ENCODE assay signal across 10 cellular contexts in genomic region chr2:75729861-75730260, GRCh38. TPM values are rescaled to one million over a fixed set of nuclear protein-coding genes. Genes with fewer than 3 reads are reported as not detected.
DNase-seq lines count a peak whose midpoint lies in the region; ATAC-seq and TF ChIP-seq lines count a peak whose summit lies in the region.
"Had no signal": no experiment of that assay in that cellular context is flagged by ENCODE, and none has a peak within 500 bp of the region (broad histone marks: within the 10 kb centered on the region; RNA-seq: fewer than 3 reads in every experiment).

No MANE protein-coding gene starts in this region.

- H3K36me3 ChIP-seq in DND-41 (ENCODE audit: insufficient read depth, low read length) (no peaks in the 10 kb centered on the region), adipocyte (ENCODE audit: control insufficient read depth, insufficient read depth, low read length, severe bottlenecking) (no peaks in the 10 kb centered on the region), lower lobe of right lung (no peaks in the 10 kb centered on the region), prostate gland (no peaks in the 10 kb centered on the region)

- TF ChIP-seq POLR2A in prostate gland (IDR thresholded peaks at IDR 0.05), result no peak

- no peaks in the 10 kb centered on the region for H4K20me1 ChIP-seq in DND-41 (ENCODE audit: insufficient read depth, low read length)

- no peak for TF ChIP-seq EP300 in Ishikawa (IDR thresholded peaks at IDR 0.05; ENCODE audit: borderline replicate concordance)

- intact Hi-C loops in lower lobe of right lung (cut with DNase I) (no loop called here), prostate gland (cut with DNase I) (no loop called here)

- no peak overlapping the region for H2AFZ ChIP-seq in DND-41 (ENCODE audit: low read depth, low read length)

- H3K9me3 ChIP-seq in DND-41 (ENCODE audit: insufficient read depth, low read length, severe bottlenecking), result no peaks in the 10 kb centered on the region
- no peaks in the 10 kb centered on the region for H3K9me3 ChIP-seq in adipocyte (ENCODE audit: control insufficient read depth, low read length)
- no peaks in the 10 kb centered on the region for H3K9me3 ChIP-seq in lower lobe of right lung
- no peaks in the 10 kb centered on the region for H3K9me3 ChIP-seq in prostate gland

- WGBS in prostate gland, result 30% methylated on average over 5 of the region's 5 CpGs

- peaks cover 16% of the 10 kb centered on the region for H3K27me3 ChIP-seq in DND-41 (ENCODE audit: insufficient read depth, low read length, poor library complexity)
- peaks cover 49% of the 10 kb centered on the region for H3K27me3 ChIP-seq in adipocyte (replicated peaks; ENCODE audit: control insufficient read depth, insufficient read depth, low read length)
- no peaks in the 10 kb centered on the region for H3K27me3 ChIP-seq in lower lobe of right lung (ENCODE audit: low read depth)
- no peaks in the 10 kb centered on the region for H3K27me3 ChIP-seq in prostate gland (replicated peaks; ENCODE audit: insufficient read depth)

- no peak overlapping the region for H3K4me3 ChIP-seq in DND-41 (ENCODE audit: low read depth in 1 of 2, low read length in 2 of 2)
- H3K4me3 ChIP-seq in adipocyte (ENCODE audit: low read length), result no peak overlapping the region
- H3K4me3 ChIP-seq in lower lobe of right lung, result no peak overlapping the region
- H3K4me3 ChIP-seq in prostate gland, result no peak overlapping the region

- ATAC-seq in DND-41 (ENCODE audit: insufficient read depth, low read depth) (no peak), lower lobe of right lung (no peak), GM19035 (IDR thresholded peaks at IDR 0.05; ENCODE audit: unreplicated experiment) (no peak)
- ATAC-seq: natural killer cell treated with Interleukin-12 subunit alpha and Interleukin-12 subunit beta and Interleukin-15 and Interleukin-18, amount 100 ng/mL, for 72 hours had no signal

- no peak overlapping the region for H3K9ac ChIP-seq in DND-41 (ENCODE audit: low read depth, low read length)
- H3K9ac ChIP-seq in adipocyte (ENCODE audit: low read length), result no peak overlapping the region

- H3K79me2 ChIP-seq in DND-41 (ENCODE audit: insufficient read depth, low read length), result no peaks in the 10 kb centered on the region

- DNase-seq in DND-41 (no peak), adipocyte (ENCODE audit: low read depth) (peak; percentile 30), lower lobe of right lung (no peak), amniotic stem cell (lab: John Stamatoyannopoulos, UW) (no peak), prostate gland (ENCODE audit: low spot score) (no peak)
- no peak for DNase-seq in activated CD4-positive, alpha-beta T cell treated with anti-CD3 and anti-CD28 coated beads, Interleukin-2, amount 50 U/mL, for 48 hours
- DNase-seq: activated gamma-delta T cell had no signal

- no peak overlapping the region for H3K4me2 ChIP-seq in DND-41 (ENCODE audit: insufficient read depth, low read length)

- TF ChIP-seq RAD21 in Ishikawa (IDR thresholded peaks at IDR 0.05; ENCODE audit: low read depth), result peak; percentile 55

- no peak overlapping the region for H3K27ac ChIP-seq in DND-41 (ENCODE audit: low read length)
- no peak overlapping the region for H3K27ac ChIP-seq in lower lobe of right lung
- no peak overlapping the region for H3K27ac ChIP-seq in prostate gland

- H3K4me1 ChIP-seq in DND-41 (ENCODE audit: insufficient read depth, low read length) (no peaks in the 10 kb centered on the region), adipocyte (ENCODE audit: control insufficient read depth, insufficient read depth, low read length) (peaks cover 3% of the 10 kb centered on the region), lower lobe of right lung (no peaks in the 10 kb centered on the region), prostate gland (replicated peaks) (no peaks in the 10 kb centered on the region)

- TF ChIP-seq CTCF in DND-41 (IDR thresholded peaks at IDR 0.05; ENCODE audit: borderline replicate concordance, extremely low read depth, low read length, poor library complexity, severe bottlenecking) (peak; percentile 42), lower lobe of right lung (IDR thresholded peaks at IDR 0.05) (peak; percentile 15), prostate gland (IDR thresholded peaks at IDR 0.05) (no peak)

TF ChIP-seq in Ishikawa, 13 proteins besides CTCF, POLR2A, EP300 and RAD21:
- TF ChIP-seq, protein P1, sequence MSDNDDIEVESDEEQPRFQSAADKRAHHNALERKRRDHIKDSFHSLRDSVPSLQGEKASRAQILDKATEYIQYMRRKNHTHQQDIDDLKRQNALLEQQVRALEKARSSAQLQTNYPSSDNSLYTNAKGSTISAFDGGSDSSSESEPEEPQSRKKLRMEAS (IDR thresholded peaks at IDR 0.05), result no peak

RNA-seq across cellular contexts. Expression of gene GCFC2, which starts 19.1 kb away (rescaled TPM):
- total RNA-seq in lower lobe of right lung (12.7 TPM), prostate gland (10 to 100 TPM; 14.6 to 38.9 TPM)

Comparison
In these comparisons a context has a peak if more than half of its experiments do, and no peak if none do; other contexts are left out.
1. CTCF ChIP-seq: peak in DND-41 (single experiment) and lower lobe of right lung (single experiment); none in prostate gland (0 of 4).